12 cellular contexts compared by ENCODE assay signal in genomic region chr14:37864861-37865718, GRCh38.
DNase-seq lines count a peak whose midpoint lies in the region; ATAC-seq and TF ChIP-seq lines count a peak whose summit lies in the region.
"Had no signal": no experiment of that assay in that cellular context is flagged by ENCODE, and none has a peak within 500 bp of the region (broad histone marks: within the 10 kb centered on the region; RNA-seq: fewer than 3 reads in every experiment).

No MANE protein-coding gene starts in this region.

- in situ Hi-C loops in astrocyte of the spinal cord (cut with HindIII; ENCODE audit: low sequenced_read_pairs), result no loop called here

- H3K27ac ChIP-seq in lower lobe of right lung, result no peak overlapping the region
- H3K27ac ChIP-seq: suprapubic skin had no signal

- H3K9me3 ChIP-seq in lower lobe of right lung, result no peaks in the 10 kb centered on the region
- H3K9me3 ChIP-seq: suprapubic skin had no signal

- H3K27me3 ChIP-seq in lower lobe of right lung (ENCODE audit: low read depth), result no peaks in the 10 kb centered on the region
- H3K27me3 ChIP-seq: suprapubic skin had no signal

- ATAC-seq in lower lobe of right lung, result peak; percentile 42 to 43
- ATAC-seq in HG02763 (IDR thresholded peaks at IDR 0.05; ENCODE audit: unreplicated experiment), result no peak
- ATAC-seq: CD8-positive, alpha-beta T cell had no signal

- DNase-seq in AG08395 (ENCODE audit: low spot score), result peak; percentile 75
- peak; percentile 56 for DNase-seq in HFF-Myc (ENCODE audit: extremely low read depth, low read depth)
- peak; percentile 68 for DNase-seq in astrocyte of the spinal cord (ENCODE audit: low read depth, low spot score)
- no peak for DNase-seq in lower lobe of right lung
- DNase-seq in NCI-H187 treated with DMSO at 0.1 percent for 48 hours (lab: John Stamatoyannopoulos, UW), result no peak
- DNase-seq in activated gamma-delta T cell (lab: John Stamatoyannopoulos, UW), result no peak
- no peak for DNase-seq in GF-D8 (lab: John Stamatoyannopoulos, UW)
- DNase-seq: CD8-positive, alpha-beta T cell; NCI-H1930; stimulated activated CD4-positive, alpha-beta T cell treated with anti-CD3 and anti-CD28 coated beads, Interleukin-1b, Interleukin-23, amount 100 ng/mL, for 48 hours had no signal

- TF ChIP-seq CTCF in HFF-Myc (IDR thresholded peaks at IDR 0.05; ENCODE audit: low read depth, low read length, missing control alignments) (no peak), astrocyte of the spinal cord (IDR thresholded peaks at IDR 0.05; ENCODE audit: low read depth, low read length) (no peak), lower lobe of right lung (IDR thresholded peaks at IDR 0.05) (no peak)

- intact Hi-C loops in lower lobe of right lung (cut with DNase I), result no loop called here

- H3K36me3 ChIP-seq in lower lobe of right lung, result no peaks in the 10 kb centered on the region
- H3K36me3 ChIP-seq: suprapubic skin had no signal

- no peaks in the 10 kb centered on the region for H3K4me1 ChIP-seq in lower lobe of right lung

- H3K4me3 ChIP-seq in HFF-Myc (replicated peaks; ENCODE audit: low read depth, low read length), result no peak overlapping the region
- no peak overlapping the region for H3K4me3 ChIP-seq in astrocyte of the spinal cord (ENCODE audit: low read depth, low read length)
- H3K4me3 ChIP-seq in lower lobe of right lung, result no peak overlapping the region
- H3K4me3 ChIP-seq: suprapubic skin had no signal

Comparison
In these comparisons a context has a peak if more than half of its experiments do, and no peak if none do; other contexts are left out.
1. DNase-seq: peak in AG08395 (single experiment), HFF-Myc (single experiment) and astrocyte of the spinal cord (single experiment); none in lower lobe of right lung (single experiment), NCI-H187 treated with DMSO at 0.1 percent for 48 hours (single experiment), activated gamma-delta T cell (single experiment) and GF-D8 (single experiment).